8 cellular contexts compared by ENCODE assay signal in the genomic region with DNA sequence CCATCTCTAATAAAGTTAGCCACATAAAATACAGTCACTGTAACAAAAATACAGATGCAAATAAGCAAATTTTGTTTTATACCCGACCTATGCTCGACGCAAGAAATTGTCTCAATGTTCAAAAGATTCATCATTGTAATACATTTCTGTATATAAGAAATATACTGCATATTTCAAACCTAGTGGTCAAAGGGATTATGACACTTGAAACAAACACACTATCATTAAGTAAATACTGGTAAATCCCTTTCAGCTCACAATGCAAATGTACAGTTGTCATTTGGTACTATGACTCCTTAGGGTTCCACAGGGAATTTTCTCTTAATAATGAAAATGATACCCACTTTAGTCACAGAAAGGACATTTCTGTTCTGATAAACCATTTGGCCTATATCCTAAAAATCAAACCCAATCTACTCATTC. TPM values are rescaled to one million over a fixed set of nuclear protein-coding genes. Genes with fewer than 3 reads are reported as not detected.
DNase-seq lines count a peak whose midpoint lies in the region; ATAC-seq, FAIRE-seq and TF ChIP-seq lines count a peak whose summit lies in the region.

No MANE protein-coding gene starts in this region.

- no peak overlapping the region for H3K9ac ChIP-seq in IMR-90 (ENCODE audit: low read depth, low read length)
- H3K9ac ChIP-seq in keratinocyte (ENCODE audit: control insufficient read depth, extremely low read depth, insufficient read depth, low read length): peak overlapping the region; percentile 19

- H3K79me2 ChIP-seq in keratinocyte (ENCODE audit: control insufficient read depth, insufficient read depth, low read length): peaks cover 65% of the 10 kb centered on the region

- H3K23ac ChIP-seq in IMR-90 (ENCODE audit: low read depth, low read length): no peak overlapping the region

- no peak overlapping the region for H4K91ac ChIP-seq in IMR-90 (ENCODE audit: insufficient read depth, low read depth, low read length)

- peaks cover 42% of the 10 kb centered on the region for H3K4me1 Mint-ChIP-seq in activated T-helper 17 cell treated with anti-CD3 and anti-CD28 coated beads, Interleukin-2, amount 50 U/mL, for 72 hours
- H3K4me1 Mint-ChIP-seq in type B pancreatic cell (ENCODE audit: unreplicated experiment): peaks cover 22% of the 10 kb centered on the region

- TF ChIP-seq POLR2A in IMR-90 (IDR thresholded peaks at IDR 0.05; ENCODE audit: low read depth, low read length): no peak

- no peak overlapping the region for H3K27ac ChIP-seq in IMR-90 (ENCODE audit: insufficient read depth, low read length)
- peak overlapping the region; percentile 97 for H3K27ac ChIP-seq in keratinocyte (ENCODE audit: control insufficient read depth, insufficient read depth, low read length)

- H3K4ac ChIP-seq in IMR-90 (ENCODE audit: low read depth, low read length): no peak overlapping the region

- no peak overlapping the region for H2BK5ac ChIP-seq in IMR-90 (ENCODE audit: low read depth, low read length, poor library complexity, severe bottlenecking)

- H3K36me3 ChIP-seq in IMR-90 (ENCODE audit: control insufficient read depth, insufficient read depth, low read length) (no peaks in the 10 kb centered on the region), keratinocyte (ENCODE audit: control insufficient read depth in 2 of 2, extremely low read depth in 1 of 2, insufficient read depth in 2 of 2, low read length in 2 of 2) (no peaks in the 10 kb centered on the region)

- no peak overlapping the region for H2BK15ac ChIP-seq in IMR-90 (ENCODE audit: low read depth, low read length)

- no peak overlapping the region for H3K14ac ChIP-seq in IMR-90 (replicated peaks; ENCODE audit: low read depth, low read length)

- DNase-seq in DMS79 (lab: John Stamatoyannopoulos, UW) (peak; percentile 11), IMR-90 (peak; percentile 54), keratinocyte (ENCODE audit: low read depth, low spot score) (no peak), type B pancreatic cell (ENCODE audit: extremely low spot score, unreplicated experiment) (no peak), D341Med (ENCODE audit: low spot score) (no peak), T1000 (lab: John Stamatoyannopoulos, UW) (no peak), sciatic nerve (ENCODE audit: low spot score) (no peak)

- no peak overlapping the region for H3K4me2 ChIP-seq in IMR-90 (ENCODE audit: low read depth, low read length)
- peak overlapping the region; percentile 72 for H3K4me2 ChIP-seq in keratinocyte (ENCODE audit: control insufficient read depth, extremely low read depth, insufficient read depth, low read depth, low read length)

- no TSS peak for BruUV-seq in IMR-90 (replicated peaks; lab: Mats Ljungman, UMichigan)

- no peak overlapping the region for H2AK5ac ChIP-seq in IMR-90 (ENCODE audit: low read depth, low read length)

- H2AFZ ChIP-seq in IMR-90 (replicated peaks; ENCODE audit: low read length, poor library complexity) (no peak overlapping the region), keratinocyte (ENCODE audit: control insufficient read depth, low read length) (no peak overlapping the region)

- H3K4me3 ChIP-seq in IMR-90 (ENCODE audit: insufficient read depth, low read depth, low read length): no peak overlapping the region
- peak overlapping the region in 1 of 3 experiments; percentile 3 for H3K4me3 ChIP-seq in keratinocyte (ENCODE audit: control insufficient read depth in 2 of 3, extremely low read depth in 1 of 3, insufficient read depth in 2 of 3, low read depth in 1 of 3, low read length in 3 of 3)

- H3K9me1 ChIP-seq in IMR-90 (ENCODE audit: insufficient read depth, low read length) (peaks cover 9% of the 10 kb centered on the region), keratinocyte (ENCODE audit: control insufficient read depth, extremely low read depth, insufficient read depth, low read length) (no peaks in the 10 kb centered on the region)

- H4K20me1 ChIP-seq in IMR-90 (ENCODE audit: insufficient read depth, low read length) (peaks cover 11% of the 10 kb centered on the region), keratinocyte (ENCODE audit: control insufficient read depth, extremely low read depth, insufficient read depth, low read length) (no peaks in the 10 kb centered on the region)

- H3K27me3 Mint-ChIP-seq in activated T-helper 17 cell treated with anti-CD3 and anti-CD28 coated beads, Interleukin-2, amount 50 U/mL, for 72 hours: no peaks in the 10 kb centered on the region
- peaks cover 15% of the 10 kb centered on the region for H3K27me3 Mint-ChIP-seq in type B pancreatic cell

- in situ Hi-C loops in IMR-90 (cut with MboI; ENCODE audit: low sequenced_read_pairs): no loop called here

- H4K8ac ChIP-seq in IMR-90 (ENCODE audit: low read depth in 2 of 2, low read length in 2 of 2): no peak overlapping the region

- no peak overlapping the region for H3K18ac ChIP-seq in IMR-90 (ENCODE audit: low read depth, low read length)

- ATAC-seq in IMR-90 (ENCODE audit: low read depth): no peak
- ATAC-seq in activated T-helper 17 cell treated with anti-CD3 and anti-CD28 coated beads, Interleukin-2, amount 50 U/mL, for 72 hours (replicated peaks): no peak
- ATAC-seq in sciatic nerve: no peak

- FAIRE-seq in keratinocyte (lab: Jason Lieb, UNC): no peak

- H3K56ac ChIP-seq in IMR-90 (ENCODE audit: extremely low read depth, insufficient read depth, low read length): no peak overlapping the region

- H3K27ac Mint-ChIP-seq in activated T-helper 17 cell treated with anti-CD3 and anti-CD28 coated beads, Interleukin-2, amount 50 U/mL, for 72 hours: peak overlapping the region; percentile 100
- peak overlapping the region; percentile 54 for H3K27ac Mint-ChIP-seq in type B pancreatic cell

- peaks cover 69% of the 10 kb centered on the region for H3K36me3 Mint-ChIP-seq in activated T-helper 17 cell treated with anti-CD3 and anti-CD28 coated beads, Interleukin-2, amount 50 U/mL, for 72 hours (ENCODE audit: low read depth)
- no peaks in the 10 kb centered on the region for H3K36me3 Mint-ChIP-seq in type B pancreatic cell

- H3K9me3 ChIP-seq in IMR-90 (ENCODE audit: control insufficient read depth, insufficient read depth, low read length): no peaks in the 10 kb centered on the region
- H3K9me3 ChIP-seq in keratinocyte (ENCODE audit: control insufficient read depth, low read depth, low read length): no peaks in the 10 kb centered on the region

- no peaks in the 10 kb centered on the region for H3K9me3 Mint-ChIP-seq in activated T-helper 17 cell treated with anti-CD3 and anti-CD28 coated beads, Interleukin-2, amount 50 U/mL, for 72 hours
- H3K9me3 Mint-ChIP-seq in type B pancreatic cell: no peaks in the 10 kb centered on the region

- dilution Hi-C loops in IMR-90 (cut with HindIII; ENCODE audit: low sequenced_read_pairs, unreplicated experiment) (no loop called here), keratinocyte (cut with MboI; ENCODE audit: extremely low pct_ligation_motif_present, low sequenced_read_pairs) (no loop called here)

- intact Hi-C loops in IMR-90 (cut with micrococcal nuclease) (loop anchor here (5.0 kb wide), 1 partner anchor 111 kb away; no protein-coding TSS in a partner anchor), sciatic nerve (cut with DNase I) (loop anchor here (10.0 kb wide), 1 partner anchor 248 kb away; no protein-coding TSS in a partner anchor)

- TF ChIP-seq CTCF in IMR-90 (conservative IDR thresholded peaks at IDR 0.05; ENCODE audit: low read depth, low read length): peak; percentile 50
- peak in 1 of 3 experiments; percentile 30 for TF ChIP-seq CTCF in keratinocyte (optimal IDR thresholded peaks at IDR 0.05 in 1 of 3, IDR thresholded peaks at IDR 0.05 in 1 of 3, conservative IDR thresholded peaks at IDR 0.05 in 1 of 3; ENCODE audit: extremely low read depth in 1 of 3, insufficient read depth in 2 of 3, low read length in 3 of 3)
- peak; percentile 72 for TF ChIP-seq CTCF in type B pancreatic cell (conservative IDR thresholded peaks at IDR 0.05)

- CTCF ChIA-PET in IMR-90 (lab: Yijun Ruan, JAX): interaction anchor here (0.6 to 1.2 kb wide), 3 partner anchors 12 to 484 kb away, joined by 3 to 4 read pairs (median 3); no protein-coding TSS in a partner anchor

- peaks cover 8% of the 10 kb centered on the region for H3K4me1 ChIP-seq in IMR-90 (ENCODE audit: control insufficient read depth, insufficient read depth, low read length)
- H3K4me1 ChIP-seq in keratinocyte (ENCODE audit: control insufficient read depth, extremely low read depth, insufficient read depth, low read length): peaks cover 34% of the 10 kb centered on the region

- no peak overlapping the region for H4K5ac ChIP-seq in IMR-90 (ENCODE audit: low read depth, low read length)

- no peaks in the 10 kb centered on the region for H3K27me3 ChIP-seq in IMR-90 (ENCODE audit: control insufficient read depth, insufficient read depth, low read length)
- no peaks in the 10 kb centered on the region for H3K27me3 ChIP-seq in keratinocyte (ENCODE audit: control insufficient read depth, extremely low read depth, insufficient read depth, low read length)

- TF ChIP-seq RAD21 in IMR-90 (IDR thresholded peaks at IDR 0.05; ENCODE audit: low read length): peak; percentile 32

- peaks cover 6 to 37% of the 10 kb centered on the region in 2 experiments; a peak in 3 of 4 replicates for H3K79me1 ChIP-seq in IMR-90 (ENCODE audit: low read depth in 1 of 2, low read length in 2 of 2)

- peak overlapping the region; percentile 90 for H3K4me3 Mint-ChIP-seq in activated T-helper 17 cell treated with anti-CD3 and anti-CD28 coated beads, Interleukin-2, amount 50 U/mL, for 72 hours
- peak overlapping the region; percentile 99 for H3K4me3 Mint-ChIP-seq in type B pancreatic cell

- H2AK9ac ChIP-seq in IMR-90 (replicated peaks; ENCODE audit: low read depth, low read length, poor library complexity): no peak overlapping the region

- no peak overlapping the region for H2BK20ac ChIP-seq in IMR-90 (ENCODE audit: low read depth, low read length)

- no CpG with 5 or more reads among the region's 3 CpGs for WGBS in IMR-90 (ENCODE audit: extremely low coverage in 2 of 2, insufficient read length in 1 of 2), 2 experiments

- H2BK120ac ChIP-seq in IMR-90 (ENCODE audit: low read depth, low read length): no peak overlapping the region

- POLR2A ChIA-PET in IMR-90 (lab: Charles Lee; ENCODE audit: unreplicated experiment): no interaction called here

RNA-seq across cellular contexts. Expression of a gene that starts 2.2 kb away (rescaled TPM):
- total RNA-seq in IMR-90 (2012; rRNA removed) (11.1 and 11.3 TPM in 2 replicates), type B pancreatic cell (ENCODE audit: low replicate concordance) (12.3 and 34.1 TPM in 2 replicates), sciatic nerve (32.0 TPM)
- polyA plus RNA-seq in IMR-90 (2012; rRNA removed) (4.2 and 4.3 TPM in 2 replicates), keratinocyte (5.9 to 8.9 TPM (median 6.5 TPM) in 3 replicates)
- polyA plus RNA-seq in IMR-90 (2012; cell fraction: cytosol; rRNA removed): 1.4 and 1.5 TPM in 2 replicates
- polyA plus RNA-seq in IMR-90 (2012; cell fraction: nucleus; rRNA removed; ENCODE audit: low replicate concordance): 2.9 and 6.6 TPM in 2 replicates
- 10 to 100 TPM; 33.0 to 53.5 TPM for total RNA-seq in activated T-helper 17 cell treated with anti-CD3 and anti-CD28 coated beads, Interleukin-2, amount 50 U/mL, for 72 hours
- polyA plus RNA-seq in keratinocyte (2011; ENCODE audit: low read depth): 9.0 TPM
- polyA plus RNA-seq in keratinocyte (2011; cell fraction: cytosol; rRNA removed): 3.9 and 4.8 TPM in 2 replicates
- 17.0 and 18.4 TPM in 2 replicates for polyA plus RNA-seq in keratinocyte (2011; cell fraction: nucleus; rRNA removed)
- polyA plus RNA-seq in keratinocyte (2012; ENCODE audit: low replicate concordance): 8.4 and 8.7 TPM in 2 replicates
- polyA minus RNA-seq in keratinocyte: 15.0 to 21.8 TPM (median 15.5 TPM) in 3 replicates
- polyA minus RNA-seq in keratinocyte (2011; cell fraction: cytosol; rRNA and poly(A)+ RNA removed): 4.2 TPM
- polyA minus RNA-seq in keratinocyte (2011; cell fraction: nucleus; rRNA and poly(A)+ RNA removed): 13.5 and 26.3 TPM in 2 replicates

Comparison
In these comparisons a context has a peak if more than half of its experiments do, and no peak if none do; other contexts are left out.
1. DNase-seq: peak in DMS79 (single experiment) and IMR-90 (single experiment); none in keratinocyte (single experiment), type B pancreatic cell (single experiment), D341Med (single experiment), T1000 (single experiment) and sciatic nerve (single experiment).